Comparison of ENCODE assay signal across 1 cellular context in the genomic region with DNA sequence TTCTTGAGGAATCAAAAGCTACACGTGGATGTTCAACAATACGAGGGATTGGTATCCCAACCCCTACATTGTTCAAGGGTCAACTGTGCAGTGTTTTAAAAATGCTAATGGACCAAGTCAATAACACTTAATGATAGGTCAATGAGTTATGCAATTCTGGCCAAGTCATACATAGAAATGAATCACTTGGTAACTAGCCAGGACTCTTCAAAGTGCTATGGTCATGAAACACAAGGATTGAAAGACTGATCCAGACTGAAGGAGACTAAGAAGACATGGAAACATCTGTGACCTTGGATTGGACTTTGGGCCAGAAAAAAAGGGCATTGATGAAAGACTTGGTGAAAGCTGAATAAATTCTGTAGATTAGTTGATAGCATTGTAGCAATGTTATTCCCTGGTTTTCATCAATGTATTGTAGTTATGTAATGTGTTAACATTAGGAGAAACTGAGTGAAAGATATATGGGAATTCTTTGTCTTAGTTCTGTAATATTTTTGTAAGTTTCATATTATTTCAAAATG.
A peak's percentile ranks its signal among the peaks of the same experiment; 100 is the strongest.
TF ChIP-seq lines count a peak whose summit lies in the region.

No MANE protein-coding gene starts in this region.

TF ChIP-seq in IMR-90, 13 proteins besides CTCF, POLR2A, EP300 and RAD21:
- peak; percentile 14; the same call in 1 of the 2 replicates for TF ChIP-seq CEBPB (IDR thresholded peaks at IDR 0.05; ENCODE audit: low read depth, low read length)
TF ChIP-seq in IMR-90: peak in this region for 1; not testable (repeated sequence) for 12.
